ENCODE assay signal across 1 cellular context in genomic region chr15:90660195-90660995, GRCh38.
TF ChIP-seq lines count a peak whose summit lies in the region.

No MANE protein-coding gene starts in this region.

TF ChIP-seq in K562, 482 proteins besides CTCF, POLR2A, EP300 and RAD21 (continued from another document and continues in another):
- TF ChIP-seq REST (CRISPR knock-in tag; IDR thresholded peaks at IDR 0.05; ENCODE audit: low read depth) (no peak), ATF3 (IDR thresholded peaks at IDR 0.05) (peak; percentile 75), ATF3 (CRISPR knock-in tag; conservative IDR thresholded peaks at IDR 0.05) (no peak), NCOA1 (IDR thresholded peaks at IDR 0.05; ENCODE audit: low read depth) (no peak), POLR2B (IDR thresholded peaks at IDR 0.05; ENCODE audit: low read depth, partially characterized antibody) (peak; percentile 53), XRCC5 (IDR thresholded peaks at IDR 0.05; ENCODE audit: low read depth, low read length) (no peak), KLF6 (CRISPR knock-in tag; IDR thresholded peaks at IDR 0.05; ENCODE audit: borderline replicate concordance) (0 out of 2 replicates have a peak, but pooled peaks have one; percentile 12), NR2C1 (IDR thresholded peaks at IDR 0.05) (no peak), NR2C1 (tag; IDR thresholded peaks at IDR 0.05) (peak; percentile 55; the same call in 1 of the 2 replicates), CHCHD3 (CRISPR knock-in tag; IDR thresholded peaks at IDR 0.05) (no peak), NCOA4 (IDR thresholded peaks at IDR 0.05; ENCODE audit: partially characterized antibody) (no peak), CBX3 (IDR thresholded peaks at IDR 0.05; ENCODE audit: borderline replicate concordance in 1 of 2, low read length in 2 of 2) (no peak; a peak in 1 of 3 replicates), HOXB6 (CRISPR knock-in tag; IDR thresholded peaks at IDR 0.05; ENCODE audit: borderline replicate concordance) (no peak), HNRNPK (IDR thresholded peaks at IDR 0.05; ENCODE audit: low read depth, low read length, poor library complexity, severe bottlenecking) (no peak), HDGF (IDR thresholded peaks at IDR 0.05) (no peak), SREBF1 (IDR thresholded peaks at IDR 0.05; ENCODE audit: borderline replicate concordance, low read depth, low read length) (no peak), FOS (IDR thresholded peaks at IDR 0.05; ENCODE audit: extremely low read depth, insufficient read length) (no peak), ZNF282 (CRISPR knock-in tag; IDR thresholded peaks at IDR 0.05) (no peak), MYC (IDR thresholded peaks at IDR 0.05; ENCODE audit: low read depth, low read length) (peak; percentile 54; the same call in 1 of the 2 replicates), MYC (CRISPR knock-in tag; IDR thresholded peaks at IDR 0.05; ENCODE audit: borderline replicate concordance, low read depth) (no peak), ZBTB9 (CRISPR knock-in tag; IDR thresholded peaks at IDR 0.05) (no peak), UBTF (IDR thresholded peaks at IDR 0.05; ENCODE audit: borderline replicate concordance in 1 of 2, low read depth in 2 of 2, low read length in 2 of 2) (no peak; a peak in 1 of 4 replicates), HEY1 (CRISPR knock-in tag; IDR thresholded peaks at IDR 0.05; ENCODE audit: borderline replicate concordance) (no peak), BCLAF1 (IDR thresholded peaks at IDR 0.05; ENCODE audit: borderline replicate concordance in 1 of 2, control insufficient read depth in 1 of 2, low read depth in 2 of 2, low read length in 1 of 2) (no peak), CBX5 (IDR thresholded peaks at IDR 0.05; ENCODE audit: borderline replicate concordance, low read depth) (no peak), ZC3H4 (CRISPR knock-in tag; IDR thresholded peaks at IDR 0.05; ENCODE audit: borderline replicate concordance) (no peak), HDAC1 (IDR thresholded peaks at IDR 0.05) (peak in 1 of 2 experiments; percentile 60; a peak in 1 of 4 replicates), RBM39 (optimal IDR thresholded peaks at IDR 0.05; ENCODE audit: low read depth, low read length) (no peak), SIX5 (IDR thresholded peaks at IDR 0.05; ENCODE audit: borderline replicate concordance in 1 of 2, insufficient read depth in 1 of 2, low read depth in 1 of 2, low read length in 2 of 2) (no peak), MAFK (IDR thresholded peaks at IDR 0.05; ENCODE audit: low read length) (no peak; the same call in 1 of the 2 replicates), OTX1 (CRISPR knock-in tag; IDR thresholded peaks at IDR 0.05) (no peak), MCM3 (IDR thresholded peaks at IDR 0.05) (no peak), NBN (IDR thresholded peaks at IDR 0.05; ENCODE audit: low read depth) (0 out of 2 replicates have a peak, but pooled peaks have one; percentile 67), SNRNP70 (optimal IDR thresholded peaks at IDR 0.05; ENCODE audit: low read depth, low read length) (no peak), ZNF23 (CRISPR knock-in tag; IDR thresholded peaks at IDR 0.05) (no peak), ARID3B (CRISPR knock-in tag; IDR thresholded peaks at IDR 0.05; ENCODE audit: borderline replicate concordance) (no peak), ZKSCAN1 (IDR thresholded peaks at IDR 0.05; ENCODE audit: low read depth, low read length) (no peak), HDAC2 (IDR thresholded peaks at IDR 0.05) (peak; percentile 56; the same call in 1 of the 2 replicates), ZFP1 (CRISPR knock-in tag; IDR thresholded peaks at IDR 0.05) (no peak), TAF1 (IDR thresholded peaks at IDR 0.05; ENCODE audit: control insufficient read depth, extremely low read depth, insufficient read depth, low read length, severe bottlenecking) (peak; percentile 28), USF1 (CRISPR knock-in tag; IDR thresholded peaks at IDR 0.05) (no peak), MIER1 (IDR thresholded peaks at IDR 0.05; ENCODE audit: low read depth) (no peak), PML (IDR thresholded peaks at IDR 0.05; ENCODE audit: low read length) (no peak), ZZZ3 (IDR thresholded peaks at IDR 0.05) (no peak), NEUROD1 (IDR thresholded peaks at IDR 0.05; ENCODE audit: borderline replicate concordance, low read depth, low read length, partially characterized antibody) (no peak), ZBTB1 (CRISPR knock-in tag; IDR thresholded peaks at IDR 0.05; ENCODE audit: borderline replicate concordance, low read depth) (no peak), ZNF263 (CRISPR knock-in tag; IDR thresholded peaks at IDR 0.05; ENCODE audit: borderline replicate concordance) (peak; percentile 42; the same call in 1 of the 2 replicates), RCOR1 (IDR thresholded peaks at IDR 0.05; ENCODE audit: borderline replicate concordance in 1 of 2, low read depth in 2 of 2, low read length in 2 of 2) (peak in 1 of 2 experiments; percentile 37; a peak in 1 of 4 replicates), RFX7 (CRISPR knock-in tag; IDR thresholded peaks at IDR 0.05) (no peak)
- TF ChIP-seq, protein P1, sequence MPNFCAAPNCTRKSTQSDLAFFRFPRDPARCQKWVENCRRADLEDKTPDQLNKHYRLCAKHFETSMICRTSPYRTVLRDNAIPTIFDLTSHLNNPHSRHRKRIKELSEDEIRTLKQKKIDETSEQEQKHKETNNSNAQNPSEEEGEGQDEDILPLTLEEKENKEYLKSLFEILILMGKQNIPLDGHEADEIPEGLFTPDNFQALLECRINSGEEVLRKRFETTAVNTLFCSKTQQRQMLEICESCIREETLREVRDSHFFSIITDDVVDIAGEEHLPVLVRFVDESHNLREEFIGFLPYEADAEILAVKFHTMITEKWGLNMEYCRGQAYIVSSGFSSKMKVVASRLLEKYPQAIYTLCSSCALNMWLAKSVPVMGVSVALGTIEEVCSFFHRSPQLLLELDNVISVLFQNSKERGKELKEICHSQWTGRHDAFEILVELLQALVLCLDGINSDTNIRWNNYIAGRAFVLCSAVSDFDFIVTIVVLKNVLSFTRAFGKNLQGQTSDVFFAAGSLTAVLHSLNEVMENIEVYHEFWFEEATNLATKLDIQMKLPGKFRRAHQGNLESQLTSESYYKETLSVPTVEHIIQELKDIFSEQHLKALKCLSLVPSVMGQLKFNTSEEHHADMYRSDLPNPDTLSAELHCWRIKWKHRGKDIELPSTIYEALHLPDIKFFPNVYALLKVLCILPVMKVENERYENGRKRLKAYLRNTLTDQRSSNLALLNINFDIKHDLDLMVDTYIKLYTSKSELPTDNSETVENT (CRISPR knock-in tag; IDR thresholded peaks at IDR 0.05) = no peak
- TF ChIP-seq, protein P2, sequence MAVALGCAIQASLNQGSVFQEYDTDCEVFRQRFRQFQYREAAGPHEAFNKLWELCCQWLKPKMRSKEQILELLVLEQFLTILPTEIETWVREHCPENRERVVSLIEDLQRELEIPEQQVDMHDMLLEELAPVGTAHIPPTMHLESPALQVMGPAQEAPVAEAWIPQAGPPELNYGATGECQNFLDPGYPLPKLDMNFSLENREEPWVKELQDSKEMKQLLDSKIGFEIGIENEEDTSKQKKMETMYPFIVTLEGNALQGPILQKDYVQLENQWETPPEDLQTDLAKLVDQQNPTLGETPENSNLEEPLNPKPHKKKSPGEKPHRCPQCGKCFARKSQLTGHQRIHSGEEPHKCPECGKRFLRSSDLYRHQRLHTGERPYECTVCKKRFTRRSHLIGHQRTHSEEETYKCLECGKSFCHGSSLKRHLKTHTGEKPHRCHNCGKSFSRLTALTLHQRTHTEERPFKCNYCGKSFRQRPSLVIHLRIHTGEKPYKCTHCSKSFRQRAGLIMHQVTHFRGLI (CRISPR knock-in tag; IDR thresholded peaks at IDR 0.05) = no peak
